2 cellular contexts compared by ENCODE assay signal in the genomic region with DNA sequence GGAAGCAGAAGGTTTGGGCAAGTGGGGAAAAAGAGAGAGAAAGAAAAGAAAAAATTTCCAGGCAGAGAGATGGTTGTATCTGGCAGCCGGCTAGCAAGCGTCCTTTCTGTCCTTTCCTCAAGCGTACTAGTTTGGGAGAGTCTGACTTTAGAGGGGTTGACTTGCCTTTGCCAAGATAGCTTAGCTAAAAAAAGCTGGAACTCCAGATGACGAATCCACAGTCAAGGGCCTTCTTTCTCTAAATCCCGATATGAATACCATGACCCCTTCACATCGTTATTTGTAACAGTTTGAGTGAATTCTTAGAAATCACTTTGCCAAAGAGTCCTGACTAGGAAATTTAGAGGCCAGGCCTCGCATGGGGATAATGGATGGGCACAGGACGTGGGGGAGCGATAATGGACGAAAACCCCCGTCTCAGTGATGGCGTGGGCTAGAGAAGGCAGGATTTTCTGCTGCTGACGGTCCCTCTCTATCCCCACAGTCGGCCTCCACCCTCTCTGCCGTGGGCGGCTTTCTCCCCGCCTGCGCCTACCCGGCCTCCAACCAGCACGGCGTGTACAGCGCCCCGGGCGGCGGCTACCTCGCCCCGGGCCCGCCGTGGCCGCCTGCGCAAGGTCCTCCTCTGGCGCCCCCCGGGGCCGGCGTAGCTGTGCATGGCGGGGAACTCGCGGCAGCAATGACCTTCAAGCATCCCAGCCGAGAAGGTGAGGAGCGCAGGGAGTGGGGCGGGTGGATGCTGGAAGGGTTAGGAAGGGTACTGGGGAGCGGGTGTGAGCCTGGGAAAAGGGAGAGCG.
TF ChIP-seq lines count a peak whose summit lies in the region.

No MANE protein-coding gene starts in this region.

TF ChIP-seq in K562, 482 proteins besides CTCF, POLR2A, EP300 and RAD21:
- TF ChIP-seq KLF13 (tag; IDR thresholded peaks at IDR 0.05; ENCODE audit: borderline replicate concordance, low read depth) (no peak), ZFP30 (CRISPR knock-in tag; IDR thresholded peaks at IDR 0.05; ENCODE audit: borderline replicate concordance) (no peak), RBM14 (IDR thresholded peaks at IDR 0.05; ENCODE audit: borderline replicate concordance, insufficient read depth, low read depth, low read length) (no peak), ARID2 (IDR thresholded peaks at IDR 0.05) (no peak), SRSF9 (IDR thresholded peaks at IDR 0.05; ENCODE audit: borderline replicate concordance, low read depth, low read length) (no peak), FOXA1 (IDR thresholded peaks at IDR 0.05; ENCODE audit: borderline replicate concordance) (no peak), ZNF274 (IDR thresholded peaks at IDR 0.05; ENCODE audit: borderline replicate concordance, low read depth, low read length) (no peak), IFI16 (CRISPR knock-in tag; IDR thresholded peaks at IDR 0.05) (no peak), ZBTB7A (IDR thresholded peaks at IDR 0.05; ENCODE audit: borderline replicate concordance, control insufficient read depth, low read depth, low read length) (no peak), CGGBP1 (CRISPR knock-in tag; IDR thresholded peaks at IDR 0.05) (no peak), MCM2 (IDR thresholded peaks at IDR 0.05; ENCODE audit: low read depth) (no peak), MEIS2 (IDR thresholded peaks at IDR 0.05; ENCODE audit: partially characterized antibody) (no peak), ZNF445 (CRISPR knock-in tag; IDR thresholded peaks at IDR 0.05; ENCODE audit: low read depth) (no peak), ESRRB (CRISPR knock-in tag; IDR thresholded peaks at IDR 0.05; ENCODE audit: borderline replicate concordance) (no peak), ZHX1 (conservative IDR thresholded peaks at IDR 0.05; ENCODE audit: low read length) (no peak), ZNF143 (CRISPR knock-in tag; IDR thresholded peaks at IDR 0.05) (no peak), SLC30A9 (CRISPR knock-in tag; IDR thresholded peaks at IDR 0.05) (no peak), EGR1 (conservative IDR thresholded peaks at IDR 0.05) (no peak), TRIM25 (IDR thresholded peaks at IDR 0.05; ENCODE audit: borderline replicate concordance) (no peak)
- TF ChIP-seq, protein P1, sequence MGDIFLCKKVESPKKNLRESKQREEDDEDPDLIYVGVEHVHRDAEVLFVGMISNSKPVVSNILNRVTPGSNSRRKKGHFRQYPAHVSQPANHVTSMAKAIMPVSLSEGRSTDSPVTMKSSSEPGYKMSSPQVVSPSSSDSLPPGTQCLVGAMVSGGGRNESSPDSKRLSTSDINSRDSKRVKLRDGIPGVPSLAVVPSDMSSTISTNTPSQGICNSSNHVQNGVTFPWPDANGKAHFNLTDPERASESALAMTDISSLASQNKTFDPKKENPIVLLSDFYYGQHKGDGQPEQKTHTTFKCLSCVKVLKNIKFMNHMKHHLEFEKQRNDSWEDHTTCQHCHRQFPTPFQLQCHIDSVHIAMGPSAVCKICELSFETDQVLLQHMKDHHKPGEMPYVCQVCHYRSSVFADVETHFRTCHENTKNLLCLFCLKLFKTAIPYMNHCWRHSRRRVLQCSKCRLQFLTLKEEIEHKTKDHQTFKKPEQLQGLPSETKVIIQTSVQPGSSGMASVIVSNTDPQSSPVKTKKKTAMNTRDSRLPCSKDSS (IDR thresholded peaks at IDR 0.05; ENCODE audit: low read depth, partially characterized antibody): no peak

TF ChIP-seq in neural cell, 6 proteins besides CTCF, POLR2A, EP300 and RAD21:
- TF ChIP-seq EZH2 (IDR thresholded peaks at IDR 0.05; ENCODE audit: borderline replicate concordance, insufficient read depth, low read length, poor library complexity, severe bottlenecking) (peak; percentile 94), MXI1 (conservative IDR thresholded peaks at IDR 0.05; ENCODE audit: poor library complexity, severe bottlenecking) (no peak), SMC3 (conservative IDR thresholded peaks at IDR 0.05; ENCODE audit: poor library complexity) (no peak)
